In the genomic region with DNA sequence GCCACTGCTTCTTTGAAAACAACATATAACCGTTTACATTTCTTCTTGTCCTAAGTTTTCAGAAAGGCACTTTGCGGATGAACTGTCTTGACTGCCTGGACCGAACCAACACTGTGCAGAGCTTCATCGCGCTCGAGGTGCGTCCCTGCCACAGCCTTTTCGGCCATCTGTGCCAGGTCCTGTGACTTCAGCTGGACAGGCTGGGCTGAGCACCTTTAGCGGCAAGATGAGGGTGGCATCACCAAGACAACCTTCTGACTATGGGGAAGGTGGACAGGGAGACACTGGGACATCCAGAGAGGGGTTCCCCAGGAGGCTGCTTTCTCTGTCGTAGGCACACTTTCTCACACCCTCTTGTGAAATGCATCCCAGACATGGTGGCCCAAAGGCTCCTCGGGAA, we compare ENCODE assay signal across 23 cellular contexts.
DNase-seq lines count a peak whose midpoint lies in the region; ATAC-seq, FAIRE-seq and TF ChIP-seq lines count a peak whose summit lies in the region.
"Had no signal": no experiment of that assay in that cellular context is flagged by ENCODE, and none has a peak within 500 bp of the region (broad histone marks: within the 10 kb centered on the region; RNA-seq: fewer than 3 reads in every experiment).

No MANE protein-coding gene starts in this region.

- no peak overlapping the region for H4K8ac ChIP-seq in IMR-90 (ENCODE audit: low read depth in 2 of 2, low read length in 2 of 2)

- H3K4ac ChIP-seq in IMR-90 (ENCODE audit: low read depth, low read length) = no peak overlapping the region; the same call in 1 of the 2 replicates

- no peak overlapping the region for H3K56ac ChIP-seq in IMR-90 (ENCODE audit: extremely low read depth, insufficient read depth, low read length)

- DNase-seq in HepG2 (ENCODE audit: low spot score) (no peak), right lobe of liver (no peak), IMR-90 (no peak), posterior vena cava (ENCODE audit: low spot score) (peak; percentile 50), upper lobe of right lung (peak; percentile 44), activated gamma-delta T cell (lab: John Stamatoyannopoulos, UW) (no peak), OCI-LY7 (ENCODE audit: low spot score) (no peak)
- DNase-seq: 8988T; ACHN; AML-193; BE2C; CD4-positive, alpha-beta T cell; DMS 273 treated with DMSO at 0.1 percent for 48 hours; DMS79; GF-D8; H9 had no signal

- no peak overlapping the region for H3K14ac ChIP-seq in IMR-90 (replicated peaks; ENCODE audit: low read depth, low read length)

- TF ChIP-seq EP300 in HepG2 (IDR thresholded peaks at IDR 0.05; ENCODE audit: low read depth in 2 of 2, low read length in 2 of 2) (no peak), HepG2 (CRISPR knock-in tag; IDR thresholded peaks at IDR 0.05; ENCODE audit: borderline replicate concordance) (no peak)

- H3K4me1 ChIP-seq in HepG2 (ENCODE audit: insufficient read depth, low read length) (peaks cover 28% of the 10 kb centered on the region), right lobe of liver (peaks cover 0 to 12% (median 0%) of the 10 kb centered on the region in 4 donors), IMR-90 (ENCODE audit: control insufficient read depth, insufficient read depth, low read length) (peaks cover 26% of the 10 kb centered on the region), upper lobe of right lung (peaks cover 15% of the 10 kb centered on the region), OCI-LY7 (ENCODE audit: insufficient read depth, low read length, poor library complexity, severe bottlenecking) (no peaks in the 10 kb centered on the region)

- H3K4me2 ChIP-seq in HepG2 (ENCODE audit: low read depth, low read length) (no peak overlapping the region), IMR-90 (ENCODE audit: low read depth, low read length) (no peak overlapping the region), OCI-LY7 (ENCODE audit: low read length) (no peak overlapping the region)
- H3K4me2 ChIP-seq: A549, GM23338 had no signal

- H3K4me3 ChIP-seq in HepG2 (replicated peaks in 1 of 3; ENCODE audit: insufficient read depth in 1 of 3, low read depth in 2 of 3, low read length in 3 of 3) (no peak overlapping the region), right lobe of liver (no peak overlapping the region), IMR-90 (ENCODE audit: insufficient read depth, low read depth, low read length) (no peak overlapping the region), upper lobe of right lung (no peak overlapping the region), OCI-LY7 (ENCODE audit: low read depth, low read length, poor library complexity, severe bottlenecking) (no peak overlapping the region)
- H3K4me3 ChIP-seq: A549; BLaER1 treated with 17β-estradiol and CSF1 and Interleukin-3, amounts not matched to agents 10 nM and 100 nM; GM23338 had no signal

- H3K9me3 ChIP-seq in HepG2 (ENCODE audit: low read length) = no peaks in the 10 kb centered on the region
- H3K9me3 ChIP-seq in right lobe of liver = no peaks in the 10 kb centered on the region
- H3K9me3 ChIP-seq in IMR-90 (ENCODE audit: control insufficient read depth, insufficient read depth, low read length) = no peaks in the 10 kb centered on the region
- H3K9me3 ChIP-seq in upper lobe of right lung = no peaks in the 10 kb centered on the region
- no peaks in the 10 kb centered on the region for H3K9me3 ChIP-seq in OCI-LY7 (ENCODE audit: low read length)
- H3K9me3 ChIP-seq: A549, BE2C had no signal

- POLR2A ChIA-PET in HepG2 (lab: Yijun Ruan, JAX) (interaction anchor here (1.2 kb wide), 1 partner anchor 14 kb away, joined by 3 read pairs; no protein-coding TSS in a partner anchor), IMR-90 (lab: Charles Lee; ENCODE audit: unreplicated experiment) (no interaction called here), OCI-LY7 (lab: Charles Lee) (no interaction called here)

- no peak overlapping the region for H2BK5ac ChIP-seq in IMR-90 (ENCODE audit: low read depth, low read length, poor library complexity, severe bottlenecking)

- no peak for ATAC-seq in HepG2
- ATAC-seq in right lobe of liver = no peak
- no peak for ATAC-seq in IMR-90 (ENCODE audit: low read depth)
- ATAC-seq in upper lobe of right lung = no peak
- ATAC-seq: A549, GM23338, HCT116 had no signal

- H2BK15ac ChIP-seq in IMR-90 (ENCODE audit: low read depth, low read length) = no peak overlapping the region

- no peaks in the 10 kb centered on the region for H4K20me1 ChIP-seq in HepG2 (ENCODE audit: insufficient read depth, low read length)
- H4K20me1 ChIP-seq in IMR-90 (ENCODE audit: insufficient read depth, low read length) = no peaks in the 10 kb centered on the region
- no peaks in the 10 kb centered on the region for H4K20me1 ChIP-seq in OCI-LY7 (ENCODE audit: insufficient read depth, low read length)
- H4K20me1 ChIP-seq: BLaER1 treated with 17β-estradiol and CSF1 and Interleukin-3, amounts not matched to agents 10 nM and 100 nM had no signal

- H3K18ac ChIP-seq in IMR-90 (ENCODE audit: low read depth, low read length) = no peak overlapping the region

- H2BK120ac ChIP-seq in IMR-90 (ENCODE audit: low read depth, low read length) = no peak overlapping the region

- no peak overlapping the region for H3K27ac ChIP-seq in HepG2 (ENCODE audit: extremely low read length, insufficient read depth, low read length)
- no peak overlapping the region for H3K27ac ChIP-seq in right lobe of liver
- no peak overlapping the region for H3K27ac ChIP-seq in IMR-90 (ENCODE audit: insufficient read depth, low read length)
- no peak overlapping the region for H3K27ac ChIP-seq in upper lobe of right lung
- no peak overlapping the region for H3K27ac ChIP-seq in OCI-LY7 (ENCODE audit: low read depth, low read length, poor library complexity, severe bottlenecking)
- H3K27ac ChIP-seq: BLaER1 treated with 17β-estradiol and CSF1 and Interleukin-3, amounts not matched to agents 10 nM and 100 nM had no signal

- TF ChIP-seq RAD21 in HepG2 (CRISPR knock-in tag; IDR thresholded peaks at IDR 0.05) = no peak
- no peak for TF ChIP-seq RAD21 in IMR-90 (IDR thresholded peaks at IDR 0.05; ENCODE audit: low read length)

- H3K9me1 ChIP-seq in IMR-90 (ENCODE audit: insufficient read depth, low read length) = peaks cover 34% of the 10 kb centered on the region

- H3K79me2 ChIP-seq in HepG2 (ENCODE audit: insufficient read depth, low read length) (no peaks in the 10 kb centered on the region), OCI-LY7 (ENCODE audit: insufficient read depth, low read depth, low read length) (no peaks in the 10 kb centered on the region)

- H3K9ac ChIP-seq in HepG2 (ENCODE audit: insufficient read depth, low read depth, low read length) (no peak overlapping the region), IMR-90 (ENCODE audit: low read depth, low read length) (no peak overlapping the region)
- H3K9ac ChIP-seq: BLaER1 treated with 17β-estradiol and CSF1 and Interleukin-3, amounts not matched to agents 10 nM and 100 nM had no signal

- peak overlapping the region; percentile 29; the same call in 1 of the 2 replicates for H2AK5ac ChIP-seq in IMR-90 (ENCODE audit: low read depth, low read length)

- in situ Hi-C loops in HepG2 (cut with HindIII; ENCODE audit: extremely low pct_ligation_motif_present, low pct_unique_long_range_greater_than_20kb) = no loop called here
- in situ Hi-C loops in IMR-90 (cut with MboI; ENCODE audit: low sequenced_read_pairs) = no loop called here

- H3K36me3 ChIP-seq in HepG2 (replicated peaks in 1 of 2; ENCODE audit: control insufficient read depth in 1 of 2, insufficient read depth in 2 of 2, low read length in 2 of 2) (peaks cover 57 to 91% of the 10 kb centered on the region in 2 experiments), right lobe of liver (peaks cover 0 to 5% (median 0%) of the 10 kb centered on the region in 4 donors), IMR-90 (ENCODE audit: control insufficient read depth, insufficient read depth, low read length) (peaks cover 56% of the 10 kb centered on the region), upper lobe of right lung (peaks cover 3% of the 10 kb centered on the region), OCI-LY7 (ENCODE audit: insufficient read depth, low read length) (no peaks in the 10 kb centered on the region)
- H3K36me3 ChIP-seq: BE2C had no signal

- no peak overlapping the region for H3K23ac ChIP-seq in IMR-90 (ENCODE audit: low read depth, low read length)

- no peak overlapping the region for H2AK9ac ChIP-seq in IMR-90 (replicated peaks; ENCODE audit: low read depth, low read length, poor library complexity)

- H3K27me3 ChIP-seq in HepG2 (ENCODE audit: control insufficient read depth in 1 of 2, insufficient read depth in 2 of 2, low read length in 2 of 2) (no peaks in the 10 kb centered on the region), right lobe of liver (no peaks in the 10 kb centered on the region), IMR-90 (ENCODE audit: control insufficient read depth, insufficient read depth, low read length) (no peaks in the 10 kb centered on the region), upper lobe of right lung (no peaks in the 10 kb centered on the region)
- H3K27me3 ChIP-seq: BE2C had no signal

- BruUV-seq in HepG2 (replicated peaks; lab: Mats Ljungman, UMichigan) = no TSS peak
- no TSS peak for BruUV-seq in IMR-90 (replicated peaks; lab: Mats Ljungman, UMichigan)
- BruUV-seq in OCI-LY7 (replicated peaks; lab: Mats Ljungman, UMichigan) = no TSS peak

- dilution Hi-C loops in IMR-90 (cut with HindIII; ENCODE audit: low sequenced_read_pairs, unreplicated experiment) = no loop called here

- no peak overlapping the region for H4K91ac ChIP-seq in IMR-90 (ENCODE audit: insufficient read depth, low read depth, low read length)

- over 99% methylated on average over 11 of the region's 11 CpGs for WGBS in HepG2 (ENCODE audit: low lambda C conversion rate)
- WGBS in right lobe of liver (ENCODE audit: insufficient coverage, low coverage, low lambda C conversion rate, missing lambda C conversion rate) = 100% methylated on average over 2 of the region's 11 CpGs
- WGBS in IMR-90 (ENCODE audit: extremely low coverage in 2 of 2, insufficient read length in 1 of 2), 2 experiments = 100% methylated on average over 4 of the region's 11 CpGs; no CpG with 5 or more reads in 1 of the 2 experiments

- no peak for FAIRE-seq in HepG2 (lab: Jason Lieb, UNC)
- FAIRE-seq: A549, D721Med, GM12891, GM18507 had no signal

- intact Hi-C loops in HepG2 (cut with micrococcal nuclease; ENCODE audit: unreplicated experiment) = no loop called here
- intact Hi-C loops in right lobe of liver (cut with DNase I) = no loop called here
- intact Hi-C loops in IMR-90 (cut with micrococcal nuclease) = loop anchor here (10.0 kb wide), 1 partner anchor 749 kb away; no protein-coding TSS in a partner anchor
- intact Hi-C loops in posterior vena cava (cut with DNase I) = no loop called here
- intact Hi-C loops in upper lobe of right lung (cut with DNase I) = no loop called here
- intact Hi-C loops in OCI-LY7 (cut with micrococcal nuclease; ENCODE audit: unreplicated experiment) = no loop called here

- H3K9me2 ChIP-seq in OCI-LY7 (ENCODE audit: insufficient read depth, low read length) = no peaks in the 10 kb centered on the region

- H3K79me1 ChIP-seq in IMR-90 (ENCODE audit: low read depth in 1 of 2, low read length in 2 of 2) = peaks cover 16 to 77% of the 10 kb centered on the region in 2 experiments

- no peak overlapping the region for H2AFZ ChIP-seq in HepG2 (ENCODE audit: low read length)
- no peak overlapping the region for H2AFZ ChIP-seq in IMR-90 (replicated peaks; ENCODE audit: low read length, poor library complexity)
- H2AFZ ChIP-seq in OCI-LY7 (ENCODE audit: low read length) = no peak overlapping the region
- H2AFZ ChIP-seq: GM23338 had no signal

- CTCF ChIA-PET in HepG2 (lab: Yijun Ruan, JAX; ENCODE audit: low intra/inter-chr PET ratio, low total read pairs) (no interaction called here), IMR-90 (lab: Yijun Ruan, JAX) (no interaction called here), OCI-LY7 (lab: Charles Lee; ENCODE audit: unreplicated experiment) (no interaction called here)

- H2BK20ac ChIP-seq in IMR-90 (ENCODE audit: low read depth, low read length) = no peak overlapping the region

- H4K5ac ChIP-seq in IMR-90 (ENCODE audit: low read depth, low read length) = no peak overlapping the region

- no peak for TF ChIP-seq CTCF in HepG2 (CRISPR knock-in tag; IDR thresholded peaks at IDR 0.05)
- TF ChIP-seq CTCF in right lobe of liver (IDR thresholded peaks at IDR 0.05) = no peak
- no peak for TF ChIP-seq CTCF in IMR-90 (conservative IDR thresholded peaks at IDR 0.05; ENCODE audit: low read depth, low read length)
- TF ChIP-seq CTCF in upper lobe of right lung (IDR thresholded peaks at IDR 0.05) = no peak
- TF ChIP-seq CTCF in OCI-LY7 (conservative IDR thresholded peaks at IDR 0.05; ENCODE audit: low read length) = no peak

- no peak for TF ChIP-seq POLR2A in HepG2 (IDR thresholded peaks at IDR 0.05; ENCODE audit: insufficient read depth in 1 of 2, low read depth in 2 of 2, low read length in 2 of 2)
- no peak for TF ChIP-seq POLR2A in right lobe of liver (IDR thresholded peaks at IDR 0.05)
- TF ChIP-seq POLR2A in IMR-90 (IDR thresholded peaks at IDR 0.05; ENCODE audit: low read depth, low read length) = no peak

Comparison
In these comparisons a context has a peak if more than half of its experiments do, and no peak if none do; other contexts are left out.
1. DNase-seq: peak in posterior vena cava (single experiment) and upper lobe of right lung (single experiment); none in HepG2 (single experiment), right lobe of liver (0 of 3), IMR-90 (single experiment), activated gamma-delta T cell (single experiment) and OCI-LY7 (single experiment).